ENCODE assay signal across 1 cellular context in genomic region chr7:151352512-151352911, GRCh38.
TF ChIP-seq lines count a peak whose summit lies in the region.

No MANE protein-coding gene starts in this region.

TF ChIP-seq in SK-N-SH, 30 proteins besides CTCF, POLR2A, EP300 and RAD21 (continued from another document):
- TF ChIP-seq RCOR1 (IDR thresholded peaks at IDR 0.05; ENCODE audit: low read length) = no peak
- TF ChIP-seq RXRA (IDR thresholded peaks at IDR 0.05; ENCODE audit: borderline replicate concordance, low read depth) = no peak
